ENCODE assay signal across 1 cellular context in the genomic region with DNA sequence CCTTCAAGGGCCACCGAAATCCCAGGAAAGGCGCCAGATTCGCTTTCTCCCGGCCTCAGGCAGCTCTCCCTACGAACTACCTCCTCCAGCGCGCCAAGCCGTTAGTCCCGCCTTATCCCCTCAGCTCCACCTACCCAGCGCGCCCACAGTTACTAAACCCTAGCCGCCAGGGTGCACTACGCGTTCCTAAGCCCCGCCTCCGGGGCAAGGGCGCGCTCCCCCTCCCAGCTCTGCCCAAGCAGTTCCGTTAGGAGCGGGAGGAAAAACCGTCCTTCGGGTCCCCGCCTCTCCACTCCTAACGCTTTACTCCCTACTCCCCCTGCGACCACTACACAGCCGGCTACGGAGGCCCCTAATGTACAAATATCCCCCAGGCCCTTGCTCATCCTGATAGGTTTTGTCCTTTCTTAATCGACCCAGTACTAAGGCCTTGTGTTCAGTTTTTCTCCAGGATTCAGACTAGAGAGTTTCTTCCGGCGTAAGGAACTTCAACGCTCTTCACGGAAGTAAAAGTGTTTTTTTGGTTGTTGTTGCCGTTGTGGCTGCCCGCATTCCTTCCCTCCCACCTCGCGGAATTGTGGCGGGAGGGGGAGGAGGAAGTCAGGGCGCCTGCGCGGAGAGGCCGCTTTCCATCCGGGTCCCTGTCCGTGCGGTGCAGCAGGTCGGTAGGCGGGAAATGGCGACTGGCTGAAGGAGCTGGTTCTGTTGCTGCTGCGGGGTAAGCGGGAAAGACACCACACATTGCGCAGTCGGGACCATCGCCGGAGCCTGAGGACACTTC.
TF ChIP-seq lines count a peak whose summit lies in the region.

A gene (plus strand): TSS at position 655 of the 781 bp plus-strand sequence. CDS start 31,386 bp downstream, outside the sequence.

TF ChIP-seq in HepG2, 621 proteins besides CTCF, POLR2A, EP300 and RAD21 (continued from another document and continues in another):
- TF ChIP-seq, protein P1, sequence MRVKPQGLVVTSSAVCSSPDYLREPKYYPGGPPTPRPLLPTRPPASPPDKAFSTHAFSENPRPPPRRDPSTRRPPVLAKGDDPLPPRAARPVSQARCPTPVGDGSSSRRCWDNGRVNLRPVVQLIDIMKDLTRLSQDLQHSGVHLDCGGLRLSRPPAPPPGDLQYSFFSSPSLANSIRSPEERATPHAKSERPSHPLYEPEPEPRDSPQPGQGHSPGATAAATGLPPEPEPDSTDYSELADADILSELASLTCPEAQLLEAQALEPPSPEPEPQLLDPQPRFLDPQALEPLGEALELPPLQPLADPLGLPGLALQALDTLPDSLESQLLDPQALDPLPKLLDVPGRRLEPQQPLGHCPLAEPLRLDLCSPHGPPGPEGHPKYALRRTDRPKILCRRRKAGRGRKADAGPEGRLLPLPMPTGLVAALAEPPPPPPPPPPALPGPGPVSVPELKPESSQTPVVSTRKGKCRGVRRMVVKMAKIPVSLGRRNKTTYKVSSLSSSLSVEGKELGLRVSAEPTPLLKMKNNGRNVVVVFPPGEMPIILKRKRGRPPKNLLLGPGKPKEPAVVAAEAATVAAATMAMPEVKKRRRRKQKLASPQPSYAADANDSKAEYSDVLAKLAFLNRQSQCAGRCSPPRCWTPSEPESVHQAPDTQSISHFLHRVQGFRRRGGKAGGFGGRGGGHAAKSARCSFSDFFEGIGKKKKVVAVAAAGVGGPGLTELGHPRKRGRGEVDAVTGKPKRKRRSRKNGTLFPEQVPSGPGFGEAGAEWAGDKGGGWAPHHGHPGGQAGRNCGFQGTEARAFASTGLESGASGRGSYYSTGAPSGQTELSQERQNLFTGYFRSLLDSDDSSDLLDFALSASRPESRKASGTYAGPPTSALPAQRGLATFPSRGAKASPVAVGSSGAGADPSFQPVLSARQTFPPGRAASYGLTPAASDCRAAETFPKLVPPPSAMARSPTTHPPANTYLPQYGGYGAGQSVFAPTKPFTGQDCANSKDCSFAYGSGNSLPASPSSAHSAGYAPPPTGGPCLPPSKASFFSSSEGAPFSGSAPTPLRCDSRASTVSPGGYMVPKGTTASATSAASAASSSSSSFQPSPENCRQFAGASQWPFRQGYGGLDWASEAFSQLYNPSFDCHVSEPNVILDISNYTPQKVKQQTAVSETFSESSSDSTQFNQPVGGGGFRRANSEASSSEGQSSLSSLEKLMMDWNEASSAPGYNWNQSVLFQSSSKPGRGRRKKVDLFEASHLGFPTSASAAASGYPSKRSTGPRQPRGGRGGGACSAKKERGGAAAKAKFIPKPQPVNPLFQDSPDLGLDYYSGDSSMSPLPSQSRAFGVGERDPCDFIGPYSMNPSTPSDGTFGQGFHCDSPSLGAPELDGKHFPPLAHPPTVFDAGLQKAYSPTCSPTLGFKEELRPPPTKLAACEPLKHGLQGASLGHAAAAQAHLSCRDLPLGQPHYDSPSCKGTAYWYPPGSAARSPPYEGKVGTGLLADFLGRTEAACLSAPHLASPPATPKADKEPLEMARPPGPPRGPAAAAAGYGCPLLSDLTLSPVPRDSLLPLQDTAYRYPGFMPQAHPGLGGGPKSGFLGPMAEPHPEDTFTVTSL (CRISPR knock-in tag; IDR thresholded peaks at IDR 0.05; ENCODE audit: borderline replicate concordance), result no peak; the same call in 1 of the 2 replicates
- TF ChIP-seq, protein P2, sequence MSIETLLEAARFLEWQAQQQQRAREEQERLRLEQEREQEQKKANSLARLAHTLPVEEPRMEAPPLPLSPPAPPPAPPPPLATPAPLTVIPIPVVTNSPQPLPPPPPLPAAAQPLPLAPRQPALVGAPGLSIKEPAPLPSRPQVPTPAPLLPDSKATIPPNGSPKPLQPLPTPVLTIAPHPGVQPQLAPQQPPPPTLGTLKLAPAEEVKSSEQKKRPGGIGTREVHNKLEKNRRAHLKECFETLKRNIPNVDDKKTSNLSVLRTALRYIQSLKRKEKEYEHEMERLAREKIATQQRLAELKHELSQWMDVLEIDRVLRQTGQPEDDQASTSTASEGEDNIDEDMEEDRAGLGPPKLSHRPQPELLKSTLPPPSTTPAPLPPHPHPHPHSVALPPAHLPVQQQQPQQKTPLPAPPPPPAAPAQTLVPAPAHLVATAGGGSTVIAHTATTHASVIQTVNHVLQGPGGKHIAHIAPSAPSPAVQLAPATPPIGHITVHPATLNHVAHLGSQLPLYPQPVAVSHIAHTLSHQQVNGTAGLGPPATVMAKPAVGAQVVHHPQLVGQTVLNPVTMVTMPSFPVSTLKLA (IDR thresholded peaks at IDR 0.05), result peak; percentile 26; the same call in 1 of the 2 replicates
- TF ChIP-seq ZNF709 (CRISPR knock-in tag; IDR thresholded peaks at IDR 0.05), result peak; percentile 75; the same call in 1 of the 2 replicates
- no peak for TF ChIP-seq SIX4 (CRISPR knock-in tag; IDR thresholded peaks at IDR 0.05)
- no peak for TF ChIP-seq HHEX (CRISPR knock-in tag; IDR thresholded peaks at IDR 0.05)
- TF ChIP-seq, protein P3, sequence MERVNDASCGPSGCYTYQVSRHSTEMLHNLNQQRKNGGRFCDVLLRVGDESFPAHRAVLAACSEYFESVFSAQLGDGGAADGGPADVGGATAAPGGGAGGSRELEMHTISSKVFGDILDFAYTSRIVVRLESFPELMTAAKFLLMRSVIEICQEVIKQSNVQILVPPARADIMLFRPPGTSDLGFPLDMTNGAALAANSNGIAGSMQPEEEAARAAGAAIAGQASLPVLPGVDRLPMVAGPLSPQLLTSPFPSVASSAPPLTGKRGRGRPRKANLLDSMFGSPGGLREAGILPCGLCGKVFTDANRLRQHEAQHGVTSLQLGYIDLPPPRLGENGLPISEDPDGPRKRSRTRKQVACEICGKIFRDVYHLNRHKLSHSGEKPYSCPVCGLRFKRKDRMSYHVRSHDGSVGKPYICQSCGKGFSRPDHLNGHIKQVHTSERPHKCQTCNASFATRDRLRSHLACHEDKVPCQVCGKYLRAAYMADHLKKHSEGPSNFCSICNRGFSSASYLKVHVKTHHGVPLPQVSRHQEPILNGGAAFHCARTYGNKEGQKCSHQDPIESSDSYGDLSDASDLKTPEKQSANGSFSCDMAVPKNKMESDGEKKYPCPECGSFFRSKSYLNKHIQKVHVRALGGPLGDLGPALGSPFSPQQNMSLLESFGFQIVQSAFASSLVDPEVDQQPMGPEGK (CRISPR knock-in tag; IDR thresholded peaks at IDR 0.05), result peak; percentile 62; the same call in 1 of the 2 replicates
- TF ChIP-seq SNRNP70 (IDR thresholded peaks at IDR 0.05; ENCODE audit: low read depth, low read length), result no peak
- no peak for TF ChIP-seq ZNF354B (CRISPR knock-in tag; IDR thresholded peaks at IDR 0.05)
- no peak for TF ChIP-seq ZNF17 (CRISPR knock-in tag; IDR thresholded peaks at IDR 0.05)
- TF ChIP-seq SMAD9 (CRISPR knock-in tag; IDR thresholded peaks at IDR 0.05), result no peak
- 0 out of 2 replicates have a peak, but pooled peaks have one; percentile 9 for TF ChIP-seq ZNF232 (CRISPR knock-in tag; IDR thresholded peaks at IDR 0.05; ENCODE audit: borderline replicate concordance)
- TF ChIP-seq GATA4 (IDR thresholded peaks at IDR 0.05; ENCODE audit: borderline replicate concordance, low read depth), result peak; percentile 4; the same call in 1 of the 2 replicates
- 0 out of 2 replicates have a peak, but pooled peaks have one; percentile 7 for TF ChIP-seq FOXO1 (CRISPR knock-in tag; IDR thresholded peaks at IDR 0.05)
- TF ChIP-seq, protein P4, sequence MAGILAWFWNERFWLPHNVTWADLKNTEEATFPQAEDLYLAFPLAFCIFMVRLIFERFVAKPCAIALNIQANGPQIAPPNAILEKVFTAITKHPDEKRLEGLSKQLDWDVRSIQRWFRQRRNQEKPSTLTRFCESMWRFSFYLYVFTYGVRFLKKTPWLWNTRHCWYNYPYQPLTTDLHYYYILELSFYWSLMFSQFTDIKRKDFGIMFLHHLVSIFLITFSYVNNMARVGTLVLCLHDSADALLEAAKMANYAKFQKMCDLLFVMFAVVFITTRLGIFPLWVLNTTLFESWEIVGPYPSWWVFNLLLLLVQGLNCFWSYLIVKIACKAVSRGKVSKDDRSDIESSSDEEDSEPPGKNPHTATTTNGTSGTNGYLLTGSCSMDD (CRISPR knock-in tag; IDR thresholded peaks at IDR 0.05), result peak; percentile 6; the same call in 1 of the 2 replicates
- TF ChIP-seq, protein P5, sequence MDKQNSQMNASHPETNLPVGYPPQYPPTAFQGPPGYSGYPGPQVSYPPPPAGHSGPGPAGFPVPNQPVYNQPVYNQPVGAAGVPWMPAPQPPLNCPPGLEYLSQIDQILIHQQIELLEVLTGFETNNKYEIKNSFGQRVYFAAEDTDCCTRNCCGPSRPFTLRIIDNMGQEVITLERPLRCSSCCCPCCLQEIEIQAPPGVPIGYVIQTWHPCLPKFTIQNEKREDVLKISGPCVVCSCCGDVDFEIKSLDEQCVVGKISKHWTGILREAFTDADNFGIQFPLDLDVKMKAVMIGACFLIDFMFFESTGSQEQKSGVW (CRISPR knock-in tag; IDR thresholded peaks at IDR 0.05; ENCODE audit: borderline replicate concordance), result no peak
- no peak; the same call in 1 of the 2 replicates for TF ChIP-seq SNAI1 (CRISPR knock-in tag; IDR thresholded peaks at IDR 0.05; ENCODE audit: borderline replicate concordance)
- TF ChIP-seq, protein P6, sequence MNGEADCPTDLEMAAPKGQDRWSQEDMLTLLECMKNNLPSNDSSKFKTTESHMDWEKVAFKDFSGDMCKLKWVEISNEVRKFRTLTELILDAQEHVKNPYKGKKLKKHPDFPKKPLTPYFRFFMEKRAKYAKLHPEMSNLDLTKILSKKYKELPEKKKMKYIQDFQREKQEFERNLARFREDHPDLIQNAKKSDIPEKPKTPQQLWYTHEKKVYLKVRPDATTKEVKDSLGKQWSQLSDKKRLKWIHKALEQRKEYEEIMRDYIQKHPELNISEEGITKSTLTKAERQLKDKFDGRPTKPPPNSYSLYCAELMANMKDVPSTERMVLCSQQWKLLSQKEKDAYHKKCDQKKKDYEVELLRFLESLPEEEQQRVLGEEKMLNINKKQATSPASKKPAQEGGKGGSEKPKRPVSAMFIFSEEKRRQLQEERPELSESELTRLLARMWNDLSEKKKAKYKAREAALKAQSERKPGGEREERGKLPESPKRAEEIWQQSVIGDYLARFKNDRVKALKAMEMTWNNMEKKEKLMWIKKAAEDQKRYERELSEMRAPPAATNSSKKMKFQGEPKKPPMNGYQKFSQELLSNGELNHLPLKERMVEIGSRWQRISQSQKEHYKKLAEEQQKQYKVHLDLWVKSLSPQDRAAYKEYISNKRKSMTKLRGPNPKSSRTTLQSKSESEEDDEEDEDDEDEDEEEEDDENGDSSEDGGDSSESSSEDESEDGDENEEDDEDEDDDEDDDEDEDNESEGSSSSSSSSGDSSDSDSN (CRISPR knock-in tag; IDR thresholded peaks at IDR 0.05), result peak; percentile 53
- TF ChIP-seq HMG20A (CRISPR knock-in tag; IDR thresholded peaks at IDR 0.05; ENCODE audit: borderline replicate concordance), result no peak
- no peak for TF ChIP-seq ZNF3 (CRISPR knock-in tag; IDR thresholded peaks at IDR 0.05)
- TF ChIP-seq, protein P7, sequence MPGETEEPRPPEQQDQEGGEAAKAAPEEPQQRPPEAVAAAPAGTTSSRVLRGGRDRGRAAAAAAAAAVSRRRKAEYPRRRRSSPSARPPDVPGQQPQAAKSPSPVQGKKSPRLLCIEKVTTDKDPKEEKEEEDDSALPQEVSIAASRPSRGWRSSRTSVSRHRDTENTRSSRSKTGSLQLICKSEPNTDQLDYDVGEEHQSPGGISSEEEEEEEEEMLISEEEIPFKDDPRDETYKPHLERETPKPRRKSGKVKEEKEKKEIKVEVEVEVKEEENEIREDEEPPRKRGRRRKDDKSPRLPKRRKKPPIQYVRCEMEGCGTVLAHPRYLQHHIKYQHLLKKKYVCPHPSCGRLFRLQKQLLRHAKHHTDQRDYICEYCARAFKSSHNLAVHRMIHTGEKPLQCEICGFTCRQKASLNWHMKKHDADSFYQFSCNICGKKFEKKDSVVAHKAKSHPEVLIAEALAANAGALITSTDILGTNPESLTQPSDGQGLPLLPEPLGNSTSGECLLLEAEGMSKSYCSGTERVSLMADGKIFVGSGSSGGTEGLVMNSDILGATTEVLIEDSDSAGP (CRISPR knock-in tag; IDR thresholded peaks at IDR 0.05; ENCODE audit: borderline replicate concordance), result peak; percentile 80; the same call in 1 of the 2 replicates
- TF ChIP-seq ZKSCAN5 (CRISPR knock-in tag; IDR thresholded peaks at IDR 0.05), result no peak
- TF ChIP-seq IRX3 (CRISPR knock-in tag; IDR thresholded peaks at IDR 0.05; ENCODE audit: borderline replicate concordance, low read depth), result no peak; the same call in 1 of the 2 replicates
- no peak; the same call in 1 of the 2 replicates for TF ChIP-seq FOXA3 (CRISPR knock-in tag; IDR thresholded peaks at IDR 0.05)
- no peak for TF ChIP-seq ZSCAN22 (CRISPR knock-in tag; IDR thresholded peaks at IDR 0.05)
- no peak for TF ChIP-seq ZNF768 (CRISPR knock-in tag; IDR thresholded peaks at IDR 0.05)
- TF ChIP-seq ZNF766 (CRISPR knock-in tag; IDR thresholded peaks at IDR 0.05; ENCODE audit: borderline replicate concordance), result peak; percentile 73; the same call in 1 of the 2 replicates
- TF ChIP-seq RFX5 (IDR thresholded peaks at IDR 0.05; ENCODE audit: low read depth, low read length), result no peak
- no peak for TF ChIP-seq WIZ (CRISPR knock-in tag; IDR thresholded peaks at IDR 0.05)
- no peak for TF ChIP-seq NBN (conservative IDR thresholded peaks at IDR 0.05)
- no peak for TF ChIP-seq PAF1 (CRISPR knock-in tag; IDR thresholded peaks at IDR 0.05)
- TF ChIP-seq, protein P8, sequence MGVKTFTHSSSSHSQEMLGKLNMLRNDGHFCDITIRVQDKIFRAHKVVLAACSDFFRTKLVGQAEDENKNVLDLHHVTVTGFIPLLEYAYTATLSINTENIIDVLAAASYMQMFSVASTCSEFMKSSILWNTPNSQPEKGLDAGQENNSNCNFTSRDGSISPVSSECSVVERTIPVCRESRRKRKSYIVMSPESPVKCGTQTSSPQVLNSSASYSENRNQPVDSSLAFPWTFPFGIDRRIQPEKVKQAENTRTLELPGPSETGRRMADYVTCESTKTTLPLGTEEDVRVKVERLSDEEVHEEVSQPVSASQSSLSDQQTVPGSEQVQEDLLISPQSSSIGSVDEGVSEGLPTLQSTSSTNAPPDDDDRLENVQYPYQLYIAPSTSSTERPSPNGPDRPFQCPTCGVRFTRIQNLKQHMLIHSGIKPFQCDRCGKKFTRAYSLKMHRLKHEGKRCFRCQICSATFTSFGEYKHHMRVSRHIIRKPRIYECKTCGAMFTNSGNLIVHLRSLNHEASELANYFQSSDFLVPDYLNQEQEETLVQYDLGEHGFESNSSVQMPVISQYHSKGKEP (CRISPR knock-in tag; IDR thresholded peaks at IDR 0.05), result no peak
- TF ChIP-seq ZNF703 (CRISPR knock-in tag; IDR thresholded peaks at IDR 0.05; ENCODE audit: borderline replicate concordance), result no peak; the same call in 1 of the 2 replicates
- TF ChIP-seq ZNF562 (CRISPR knock-in tag; IDR thresholded peaks at IDR 0.05; ENCODE audit: borderline replicate concordance), result no peak
- no peak for TF ChIP-seq TCF7L2 (IDR thresholded peaks at IDR 0.05; ENCODE audit: low read depth, low read length)
- no peak for TF ChIP-seq ZFYVE20 (CRISPR knock-in tag; IDR thresholded peaks at IDR 0.05; ENCODE audit: borderline replicate concordance, low read depth)
- TF ChIP-seq NFIC (IDR thresholded peaks at IDR 0.05; ENCODE audit: low read length), result no peak; the same call in 1 of the 2 replicates
- TF ChIP-seq, protein P9, sequence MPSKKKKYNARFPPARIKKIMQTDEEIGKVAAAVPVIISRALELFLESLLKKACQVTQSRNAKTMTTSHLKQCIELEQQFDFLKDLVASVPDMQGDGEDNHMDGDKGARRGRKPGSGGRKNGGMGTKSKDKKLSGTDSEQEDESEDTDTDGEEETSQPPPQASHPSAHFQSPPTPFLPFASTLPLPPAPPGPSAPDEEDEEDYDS (CRISPR knock-in tag; IDR thresholded peaks at IDR 0.05), result peak; percentile 50
- no peak for TF ChIP-seq ZNF577 (CRISPR knock-in tag; IDR thresholded peaks at IDR 0.05; ENCODE audit: borderline replicate concordance, low read depth)
